In the genomic region with DNA sequence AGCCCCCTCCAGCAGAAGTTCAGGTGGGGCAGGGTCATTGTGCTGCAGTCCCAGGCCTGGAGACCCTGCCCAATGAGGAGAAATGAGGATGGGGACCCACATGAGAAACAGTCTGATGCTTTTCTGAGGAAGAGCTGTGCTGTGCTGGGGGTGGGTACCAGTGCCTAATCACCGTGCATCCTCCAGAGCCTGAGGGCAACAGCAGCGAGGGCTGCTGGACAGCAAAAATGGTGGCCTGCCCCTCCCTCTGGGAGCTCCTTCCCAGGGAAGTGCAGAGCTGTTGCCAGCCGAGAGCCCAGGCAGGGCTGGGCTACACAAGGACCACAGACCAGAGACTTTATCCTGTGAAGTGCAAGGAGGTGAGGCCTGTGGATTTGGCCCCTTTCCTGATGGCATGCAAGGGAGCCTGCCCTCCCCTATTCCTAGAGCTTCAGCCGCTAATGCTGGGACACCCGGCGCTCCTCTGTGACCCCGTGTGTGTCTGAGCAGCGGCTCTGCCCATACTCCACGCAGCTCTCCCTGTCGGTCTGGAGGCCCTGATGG, we compare ENCODE assay signal across 28 cellular contexts.
"Had no signal": no experiment of that assay in that cellular context is flagged by ENCODE, and none has a peak within 500 bp of the region (broad histone marks: within the 10 kb centered on the region; RNA-seq: fewer than 3 reads in every experiment).

No MANE protein-coding gene starts in this region.

- H3K36me3 Mint-ChIP-seq: mesothelial cell of epicardium, naive B cell had no signal

- DNase-seq: activated CD4-positive, alpha-beta memory T cell treated with anti-CD3 and anti-CD28 coated beads, Interleukin-2, amount 10 ng/mL, durations not matched to agents 7 days and 5 days; activated CD4-positive, alpha-beta T cell treated with anti-CD3 and anti-CD28 coated beads for 1 hour; activated CD4-positive, alpha-beta T cell treated with anti-CD3 and anti-CD28 coated beads, Interleukin-2, amount 10 ng/mL, durations not matched to agents 7 days and 5 days; activated CD8-positive, alpha-beta memory T cell treated with anti-CD3 and anti-CD28 coated beads, Interleukin-2, amount 50 U/mL, for 48 hours; activated gamma-delta T cell; activated naive CD4-positive, alpha-beta T cell treated with anti-CD3 and anti-CD28 coated beads, Interleukin-2, amount 50 U/mL, for 16 hours; activated T-cell treated with anti-CD3 and anti-CD28 coated beads, Interleukin-2, amount 50 U/mL, for 24 hours; amniotic stem cell; caudate nucleus; cortex of kidney; endodermal cell; foreskin fibroblast; left ventricle myocardium superior; mammary epithelial cell; naive B cell; nucleus accumbens; stimulated activated CD4-positive, alpha-beta T cell treated with anti-CD3 and anti-CD28 coated beads, Interleukin-15, amount 100 ng/mL, for 24 hours; stimulated activated CD4-positive, alpha-beta T cell treated with anti-CD3 and anti-CD28 coated beads, Interleukin-2, amount 100 ng/mL, for 24 hours; stimulated activated naive CD4-positive, alpha-beta T cell; T-helper 2 cell; trophoblast cell; uterus had no signal

- H3K9me3 Mint-ChIP-seq: activated CD4-positive, alpha-beta memory T cell treated with anti-CD3 and anti-CD28 coated beads, Interleukin-2, amount 10 ng/mL, durations not matched to agents 7 days and 5 days; activated CD4-positive, alpha-beta T cell treated with anti-CD3 and anti-CD28 coated beads, Interleukin-2, amount 10 ng/mL, durations not matched to agents 7 days and 5 days; activated T-cell treated with anti-CD3 and anti-CD28 coated beads, Interleukin-2, amount 50 U/mL, for 24 hours; endodermal cell; naive B cell had no signal

- H3K9me3 ChIP-seq: heart left ventricle, pancreas, psoas muscle, thoracic aorta, uterus had no signal

- H3K27me3 ChIP-seq: heart left ventricle, pancreas, uterus had no signal

- H3K4me1 ChIP-seq: heart left ventricle, pancreas, psoas muscle, uterus had no signal

- H3K27ac ChIP-seq: heart left ventricle, pancreas, psoas muscle, thoracic aorta, uterus had no signal

- H3K27me3 Mint-ChIP-seq: activated CD4-positive, alpha-beta memory T cell treated with anti-CD3 and anti-CD28 coated beads, Interleukin-2, amount 10 ng/mL, durations not matched to agents 7 days and 5 days; activated T-cell treated with anti-CD3 and anti-CD28 coated beads, Interleukin-2, amount 50 U/mL, for 24 hours; naive B cell had no signal

- FAIRE-seq: pancreas had no signal

- H3K36me3 ChIP-seq: heart left ventricle, pancreas, thoracic aorta, uterus had no signal

- ATAC-seq: esophagus mucosa, left ventricle myocardium superior, pancreas, psoas muscle had no signal

- H3K4me3 ChIP-seq: heart left ventricle, pancreas, psoas muscle, thoracic aorta, uterus had no signal

- H3K4me3 Mint-ChIP-seq: activated CD4-positive, alpha-beta memory T cell treated with anti-CD3 and anti-CD28 coated beads, Interleukin-2, amount 10 ng/mL, durations not matched to agents 7 days and 5 days; activated CD4-positive, alpha-beta T cell treated with anti-CD3 and anti-CD28 coated beads, Interleukin-2, amount 10 ng/mL, durations not matched to agents 7 days and 5 days; activated T-cell treated with anti-CD3 and anti-CD28 coated beads, Interleukin-2, amount 50 U/mL, for 24 hours; endodermal cell; mesothelial cell of epicardium; naive B cell had no signal

- H3K27ac Mint-ChIP-seq: activated CD4-positive, alpha-beta memory T cell treated with anti-CD3 and anti-CD28 coated beads, Interleukin-2, amount 10 ng/mL, durations not matched to agents 7 days and 5 days; activated CD4-positive, alpha-beta T cell treated with anti-CD3 and anti-CD28 coated beads, Interleukin-2, amount 10 ng/mL, durations not matched to agents 7 days and 5 days; activated T-cell treated with anti-CD3 and anti-CD28 coated beads, Interleukin-2, amount 50 U/mL, for 24 hours; endodermal cell; mesothelial cell of epicardium; naive B cell had no signal

- H3K4me1 Mint-ChIP-seq: activated CD4-positive, alpha-beta memory T cell treated with anti-CD3 and anti-CD28 coated beads, Interleukin-2, amount 10 ng/mL, durations not matched to agents 7 days and 5 days; activated CD4-positive, alpha-beta T cell treated with anti-CD3 and anti-CD28 coated beads, Interleukin-2, amount 10 ng/mL, durations not matched to agents 7 days and 5 days; mesothelial cell of epicardium; naive B cell had no signal
